25 cellular contexts compared by ENCODE assay signal in the genomic region with DNA sequence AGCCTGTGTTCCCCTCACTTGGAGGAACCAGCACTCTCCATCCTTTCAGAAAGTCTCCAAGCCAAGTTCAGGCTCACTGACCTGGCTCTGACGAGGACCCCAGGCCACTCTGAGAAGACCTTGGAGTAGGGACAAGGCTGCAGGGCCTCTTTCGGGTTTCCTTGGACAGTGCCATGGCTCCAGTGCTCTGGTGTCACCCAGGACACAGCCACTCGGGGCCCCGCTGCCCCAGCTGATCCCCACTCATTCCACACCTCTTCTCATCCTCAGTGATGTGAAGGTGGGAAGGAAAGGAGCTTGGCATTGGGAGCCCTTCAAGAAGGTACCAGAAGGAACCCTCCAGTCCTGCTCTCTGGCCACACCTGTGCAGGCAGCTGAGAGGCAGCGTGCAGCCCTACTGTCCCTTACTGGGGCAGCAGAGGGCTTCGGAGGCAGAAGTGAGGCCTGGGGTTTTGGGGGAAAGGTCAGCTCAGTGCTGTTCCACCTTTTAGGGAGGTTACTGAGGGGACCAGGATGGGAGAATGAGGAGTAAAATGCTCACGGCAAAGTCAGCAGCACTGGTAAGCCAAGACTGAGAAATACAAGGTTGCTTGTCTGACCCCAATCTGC. TPM values are rescaled to one million over a fixed set of nuclear protein-coding genes. Genes with fewer than 3 reads are reported as not detected.
"Had no signal": no experiment of that assay in that cellular context is flagged by ENCODE, and none has a peak within 500 bp of the region (broad histone marks: within the 10 kb centered on the region; RNA-seq: fewer than 3 reads in every experiment).

No MANE protein-coding gene starts in this region.

- H3K27ac ChIP-seq: heart left ventricle, left ventricle myocardium inferior, neutrophil, sigmoid colon, skin epidermis, stomach, thoracic aorta, transverse colon had no signal

- FAIRE-seq: keratinocyte, urothelium cell line had no signal

- H3K4me3 ChIP-seq: dorsolateral prefrontal cortex, heart left ventricle, left ventricle myocardium inferior, mucosa of descending colon, sigmoid colon, skin epidermis, stomach, thoracic aorta, transverse colon had no signal

- ATAC-seq: heart left ventricle; left cardiac atrium; mucosa of descending colon; naive thymus-derived CD8-positive, alpha-beta T cell had no signal

- H3K27me3 ChIP-seq: dorsolateral prefrontal cortex, heart left ventricle, neutrophil, sigmoid colon, stomach, transverse colon had no signal

- H3K9me3 ChIP-seq: heart left ventricle, left ventricle myocardium inferior, mucosa of descending colon, neutrophil, sigmoid colon, stomach, thoracic aorta, transverse colon had no signal

- DNase-seq: central memory CD4-positive, alpha-beta T cell; cortex of kidney; dorsolateral prefrontal cortex; effector CD8-positive, alpha-beta T cell; foreskin melanocyte; heart left ventricle; hypothalamus; immature natural killer cell; left cardiac atrium; left ventricle myocardium inferior; mucosa of descending colon; naive thymus-derived CD8-positive, alpha-beta T cell; stimulated activated CD4-positive, alpha-beta T cell treated with anti-CD3 and anti-CD28 coated beads, Interleukin-2, amount 100 ng/mL, for 24 hours; stimulated activated CD4-positive, alpha-beta T cell treated with anti-CD3 and anti-CD28 coated beads, Interleukin-4, amount 100 ng/mL, for 4 hours; stimulated activated naive CD4-positive, alpha-beta T cell; stomach; substantia nigra; transverse colon had no signal

- H3K36me3 ChIP-seq: neutrophil, sigmoid colon, thoracic aorta, transverse colon had no signal

RNA-seq across cellular contexts. Expression of a gene that starts 24.4 kb away (rescaled TPM):
- total RNA-seq: naive thymus-derived CD8-positive, alpha-beta T cell; osteoblast had no signal
- polyA plus RNA-seq: immature natural killer cell; naive thymus-derived CD8-positive, alpha-beta T cell had no signal
